ENCODE assay signal across 7 cellular contexts in the genomic region with DNA sequence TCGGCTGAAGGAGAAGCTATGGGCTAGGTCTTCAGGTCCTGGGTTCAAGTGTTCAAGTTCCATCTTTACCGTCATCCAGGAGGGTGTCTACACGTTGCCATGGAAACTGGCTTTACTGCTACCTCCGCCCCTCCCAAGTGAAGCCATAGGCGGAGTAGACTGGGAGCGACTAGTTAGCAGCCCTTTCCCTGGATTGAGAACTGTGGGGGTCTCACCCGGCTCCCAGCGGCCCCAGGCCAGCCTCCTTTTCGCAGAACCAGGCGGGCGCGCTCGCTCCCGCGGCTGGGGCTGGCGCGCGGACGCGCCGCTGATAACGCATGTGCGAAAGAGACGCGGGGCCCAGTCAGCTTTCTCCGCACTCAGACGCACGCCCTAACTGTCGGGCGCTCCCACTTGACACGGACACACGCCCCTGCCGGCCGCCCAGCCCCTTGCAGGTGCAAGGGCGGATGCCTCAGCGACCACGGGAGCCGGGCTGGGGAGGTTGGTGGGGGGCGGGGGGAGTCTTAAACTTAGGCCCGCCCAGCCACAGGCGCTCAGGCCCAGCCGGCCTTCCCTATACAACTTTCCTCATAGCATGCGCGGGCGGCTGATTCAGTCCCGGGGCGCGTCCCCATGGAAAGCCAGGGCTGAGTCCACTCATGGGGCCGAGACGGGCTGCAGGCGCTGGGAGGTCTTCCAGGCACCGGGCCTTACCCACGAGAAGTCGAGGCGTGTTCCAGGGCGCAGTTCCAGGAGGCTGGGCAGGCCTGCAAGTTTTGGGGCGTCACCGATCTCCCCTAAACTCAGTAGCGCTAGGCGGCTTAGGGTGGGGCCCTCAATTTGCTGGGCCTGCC. TPM values are rescaled to one million over a fixed set of nuclear protein-coding genes. Genes with fewer than 3 reads are reported as not detected.
A peak's percentile ranks its signal among the peaks of the same experiment; 100 is the strongest.
DNase-seq lines count a peak whose midpoint lies in the region; ATAC-seq and TF ChIP-seq lines count a peak whose summit lies in the region.

No MANE protein-coding gene starts in this region.

- H3K27ac Mint-ChIP-seq in activated naive CD4-positive, alpha-beta T cell treated with anti-CD3 and anti-CD28 coated beads, Interleukin-2, amount 50 U/mL, for 72 hours: no peak overlapping the region

- peak; percentile 85 for DNase-seq in GM13976 (ENCODE audit: low spot score)
- DNase-seq in RWPE1 (ENCODE audit: low spot score): peak; percentile 57
- DNase-seq in activated naive CD4-positive, alpha-beta T cell treated with anti-CD3 and anti-CD28 coated beads, Interleukin-2, amount 50 U/mL, for 72 hours (ENCODE audit: low spot score in 2 of 2): peak in 1 of 2 donors; percentile 77
- DNase-seq in heart left ventricle: peak; percentile 72 to 89 (median 83)
- peak; percentile 46 to 96 (median 72) for DNase-seq in posterior cingulate gyrus
- DNase-seq in NCI-H446 treated with DMSO at 0.1 percent for 48 hours (lab: John Stamatoyannopoulos, UW): no peak

- H3K27ac ChIP-seq in RWPE1 (peak overlapping the region; percentile 85), heart left ventricle (peak overlapping the region in 9 of 12 donors; percentile 24 to 81 (median 71))

- in situ Hi-C loops in GM13976 (cut with MboI; ENCODE audit: low sequenced_read_pairs, unreplicated experiment): loop anchor here (25.0 kb wide), 1 partner anchor 509 kb away; a partner anchor contains a TSS

- no peaks in the 10 kb centered on the region for H3K9me3 Mint-ChIP-seq in activated naive CD4-positive, alpha-beta T cell treated with anti-CD3 and anti-CD28 coated beads, Interleukin-2, amount 50 U/mL, for 72 hours

- peaks cover 0 to 21% (median 13%) of the 10 kb centered on the region in 12 donors for H3K4me1 ChIP-seq in heart left ventricle

- H3K36me3 Mint-ChIP-seq in activated naive CD4-positive, alpha-beta T cell treated with anti-CD3 and anti-CD28 coated beads, Interleukin-2, amount 50 U/mL, for 72 hours: no peaks in the 10 kb centered on the region

- H3K27me3 ChIP-seq in heart left ventricle: no peaks in the 10 kb centered on the region

- intact Hi-C loops in heart left ventricle (cut with DNase I) (no loop called here), posterior cingulate gyrus (cut with DNase I) (no loop called here)

- CTCF ChIA-PET in RWPE1 (lab: Yijun Ruan, JAX): interaction anchor here (0.6 to 1.9 kb wide), 5 partner anchors 9 to 91 kb away, joined by 3 to 6 read pairs (median 4); no protein-coding TSS in a partner anchor

- peak; percentile 79 for ATAC-seq in HG03432 (IDR thresholded peaks at IDR 0.05; ENCODE audit: unreplicated experiment)
- ATAC-seq in activated naive CD4-positive, alpha-beta T cell treated with anti-CD3 and anti-CD28 coated beads, Interleukin-2, amount 50 U/mL, for 72 hours: peak; percentile 82 to 97
- ATAC-seq in heart left ventricle: peak; percentile 46 to 91 (median 88)

- WGBS in heart left ventricle, 4 donors: 6 to 10% (median 8%) methylated on average over 26 to 60 of the region's 60 CpGs

- H3K36me3 ChIP-seq in heart left ventricle: peaks cover 0 to 9% (median 0%) of the 10 kb centered on the region in 9 donors

- TF ChIP-seq CTCF in GM13976 (IDR thresholded peaks at IDR 0.05; ENCODE audit: borderline replicate concordance, control extremely low read depth, extremely low read depth, insufficient read depth, missing control alignments) (peak; percentile 19), RWPE1 (conservative IDR thresholded peaks at IDR 0.05; ENCODE audit: low read depth) (peak; percentile 47), heart left ventricle (IDR thresholded peaks at IDR 0.05) (peak in 11 of 12 donors; percentile 21 to 58 (median 38))

- POLR2A ChIA-PET in RWPE1 (lab: Yijun Ruan, JAX; ENCODE audit: low non-redundant PET): interaction anchor here (1.1 kb wide), 1 partner anchor 8 kb away, joined by 3 read pairs; a partner anchor contains a TSS

- TF ChIP-seq POLR2A in heart left ventricle (IDR thresholded peaks at IDR 0.05): no peak

- peak overlapping the region; percentile 15 to 62 (median 50) for H3K4me3 ChIP-seq in heart left ventricle

- H3K9me3 ChIP-seq in heart left ventricle: no peaks in the 10 kb centered on the region

RNA-seq across cellular contexts. Expression of a gene that starts 7.4 kb away (rescaled TPM):
- 1 to 10 TPM; 5.7 to 9.5 TPM for total RNA-seq in activated naive CD4-positive, alpha-beta T cell treated with anti-CD3 and anti-CD28 coated beads, Interleukin-2, amount 50 U/mL, for 72 hours
- total RNA-seq in heart left ventricle: 1 to 10 TPM; 1.1 to 3.3 (median 2.2) TPM
- polyA plus RNA-seq in heart left ventricle: 1 to 10 TPM; 2.0 to 4.8 TPM

RNA-seq across cellular contexts. Expression of a gene that starts 7.7 kb away (rescaled TPM):
- total RNA-seq in activated naive CD4-positive, alpha-beta T cell treated with anti-CD3 and anti-CD28 coated beads, Interleukin-2, amount 50 U/mL, for 72 hours: 10 to 100 TPM in 1 of 2 donors, 1 to 10 TPM in 1; 1.7 to 12.6 TPM
- total RNA-seq in heart left ventricle: 1 to 10 TPM in 2 of 9 donors, under 1 TPM in 7; 0.20 to 2.4 (median 0.61) TPM
- polyA plus RNA-seq in heart left ventricle: 1 to 10 TPM in 1 of 2 donors, under 1 TPM in 1; 0.61 to 1.9 TPM

RNA-seq across cellular contexts. Expression of a gene that starts 19.8 kb away (rescaled TPM):
- total RNA-seq in activated naive CD4-positive, alpha-beta T cell treated with anti-CD3 and anti-CD28 coated beads, Interleukin-2, amount 50 U/mL, for 72 hours: 10 to 100 TPM; 49.9 to 52.8 TPM
- total RNA-seq in heart left ventricle: 100 to 1,000 TPM in 3 of 9 donors, 10 to 100 TPM in 6; 55.8 to 199 (median 67.5) TPM
- 100 to 1,000 TPM; 112 to 113 TPM for polyA plus RNA-seq in heart left ventricle

RNA-seq across cellular contexts. Expression of a gene that starts 37.3 kb away (rescaled TPM):
- total RNA-seq in activated naive CD4-positive, alpha-beta T cell treated with anti-CD3 and anti-CD28 coated beads, Interleukin-2, amount 50 U/mL, for 72 hours: under 1 TPM in 1 of 2 donors, not detected in 1; 0.34 TPM
- not detected for total RNA-seq in heart left ventricle
- polyA plus RNA-seq in heart left ventricle: not detected

RNA-seq across cellular contexts. Expression of a gene that starts 37.4 kb away (rescaled TPM):
- total RNA-seq in activated naive CD4-positive, alpha-beta T cell treated with anti-CD3 and anti-CD28 coated beads, Interleukin-2, amount 50 U/mL, for 72 hours: 1 to 10 TPM; 1.5 to 1.8 TPM
- under 1 TPM in 8 of 9 donors, not detected in 1; 0.14 to 0.62 (median 0.35) TPM for total RNA-seq in heart left ventricle
- under 1 TPM; 0.17 to 0.65 TPM for polyA plus RNA-seq in heart left ventricle
